ENCODE assay signal across 8 cellular contexts in the genomic region with DNA sequence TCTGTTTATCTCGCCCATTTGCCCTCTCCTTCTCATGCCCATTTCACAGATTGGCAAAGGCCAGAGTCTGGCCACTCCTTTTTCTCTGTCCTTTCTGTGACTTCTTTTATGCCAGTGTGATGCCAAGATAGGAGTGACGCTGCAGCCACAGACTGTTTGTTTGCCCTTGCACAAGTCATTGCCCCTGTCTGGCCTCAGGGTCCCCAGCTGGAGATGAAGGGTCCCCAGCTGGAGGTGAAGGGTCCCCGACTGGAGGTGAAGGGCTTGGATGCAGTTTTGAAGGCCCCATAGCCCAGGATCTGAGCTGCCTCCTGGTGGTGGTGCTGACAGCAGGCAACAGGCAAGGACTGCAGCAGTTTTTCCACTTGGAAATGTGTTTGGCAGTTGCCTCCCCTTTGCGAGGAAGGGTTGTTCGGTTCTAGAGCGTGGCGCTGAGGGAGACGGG. TPM values are rescaled to one million over a fixed set of nuclear protein-coding genes. Genes with fewer than 3 reads are reported as not detected.
DNase-seq lines count a peak whose midpoint lies in the region; ATAC-seq and TF ChIP-seq lines count a peak whose summit lies in the region.

No MANE protein-coding gene starts in this region.

- no peak for TF ChIP-seq POLR2A in testis (IDR thresholded peaks at IDR 0.05)

- H3K4me3 ChIP-seq in testis, result no peak overlapping the region

- no peaks in the 10 kb centered on the region for H3K36me3 ChIP-seq in testis (ENCODE audit: low read depth, missing control alignments)

- TF ChIP-seq CTCF in testis (IDR thresholded peaks at IDR 0.05), result peak; percentile 25 to 53 (median 40)

- DNase-seq in DMS53 (lab: John Stamatoyannopoulos, UW) (peak; percentile 36), DMS53 treated with DMSO at 0.1 percent for 48 hours (lab: John Stamatoyannopoulos, UW; ENCODE audit: unreplicated experiment) (no peak), amygdala (lab: John Stamatoyannopoulos, UW) (peak in 30 of 56 donors; percentile 19 to 70 (median 42)), hepatic stellate cell (ENCODE audit: low spot score) (peak; percentile 72), testis (peak; percentile 54), glomerular visceral epithelial cell (ENCODE audit: extremely low spot score) (no peak), foreskin melanocyte (no peak)

- no peaks in the 10 kb centered on the region for H3K27me3 ChIP-seq in testis

- peak overlapping the region in 1 of 2 donors; percentile 44 for H3K27ac ChIP-seq in testis

- no peaks in the 10 kb centered on the region for H3K9me3 ChIP-seq in testis

- intact Hi-C loops in testis (cut with DNase I; ENCODE audit: low total_unique reads), result loop anchor here (10.0 kb wide), 1 partner anchor 53 kb away; a partner anchor contains a TSS

- WGBS in testis, 2 donors, result 59 to 84% methylated on average over 8 of the region's 8 CpGs

- no peak for ATAC-seq in GM19351 (IDR thresholded peaks at IDR 0.05; ENCODE audit: unreplicated experiment)

- H3K4me1 ChIP-seq in testis, result peaks cover 33% of the 10 kb centered on the region

RNA-seq across cellular contexts. Expression of a gene that starts 50.8 kb away (rescaled TPM):
- 10 to 100 TPM; 10.7 to 14.0 TPM for total RNA-seq in testis
- polyA plus RNA-seq in testis (ENCODE audit: insufficient read depth, low read depth, low replicate concordance), result 12.7 TPM

RNA-seq across cellular contexts. Expression of a gene that starts 55.9 kb away (rescaled TPM):
- 10 to 100 TPM; 24.4 to 44.4 TPM for total RNA-seq in testis
- 14.8 TPM for polyA plus RNA-seq in testis (ENCODE audit: insufficient read depth, low read depth, low replicate concordance)

Comparison
In these comparisons a context has a peak if more than half of its experiments do, and no peak if none do; other contexts are left out.
1. DNase-seq: peak in DMS53 (single experiment), amygdala (30 of 56), hepatic stellate cell (single experiment) and testis (single experiment); none in DMS53 treated with DMSO at 0.1 percent for 48 hours (single experiment), glomerular visceral epithelial cell (single experiment) and foreskin melanocyte (single experiment).